ENCODE assay signal across 12 cellular contexts in the genomic region with DNA sequence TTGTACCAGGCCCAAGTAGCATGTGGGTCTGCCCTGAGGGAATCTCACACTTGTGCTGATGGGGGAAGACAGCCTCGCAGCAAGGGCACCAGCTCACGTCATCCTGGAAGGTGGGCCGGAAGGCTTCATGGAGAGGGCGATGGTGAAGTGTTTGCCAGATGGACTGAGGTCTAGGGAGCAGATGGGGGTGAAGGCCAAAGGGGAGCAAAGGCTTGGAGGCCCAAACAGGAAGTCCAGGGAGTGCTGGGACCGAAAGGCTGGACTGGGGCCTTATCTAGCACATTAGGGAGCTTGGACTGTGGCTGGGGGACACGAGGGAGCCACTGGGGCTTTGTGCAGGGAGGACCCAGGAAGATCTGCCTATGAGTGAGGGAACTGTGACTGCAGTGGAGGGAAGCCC. TPM values are rescaled to one million over a fixed set of nuclear protein-coding genes. Genes with fewer than 3 reads are reported as not detected.
A peak's percentile ranks its signal among the peaks of the same experiment; 100 is the strongest.
DNase-seq lines count a peak whose midpoint lies in the region; ATAC-seq and TF ChIP-seq lines count a peak whose summit lies in the region.
"Had no signal": no experiment of that assay in that cellular context is flagged by ENCODE, and none has a peak within 500 bp of the region (broad histone marks: within the 10 kb centered on the region; RNA-seq: fewer than 3 reads in every experiment).

No MANE protein-coding gene starts in this region.

- no peaks in the 10 kb centered on the region for H3K27me3 ChIP-seq in Karpas-422 (ENCODE audit: low read length)
- H3K27me3 ChIP-seq in MG63, result no peaks in the 10 kb centered on the region

- DNase-seq in Calu3, result no peak
- DNase-seq in Karpas-422, result peak; percentile 70
- DNase-seq in mesothelial cell of epicardium (ENCODE audit: low spot score in 2 of 2, unreplicated experiment in 2 of 2), result no peak
- no peak for DNase-seq in MG63
- DNase-seq: activated naive CD4-positive, alpha-beta T cell; central memory CD4-positive, alpha-beta T cell; NCI-H2081 treated with DMSO at 0.1 percent for 48 hours; NK-92 treated with Interleukin-12 subunit alpha and Interleukin-12 subunit beta, amount 100 ng/mL, for 24 hours; transverse colon had no signal

- H3K9ac ChIP-seq in Karpas-422 (ENCODE audit: low read length), result peak overlapping the region; percentile 99

- H3K4me3 Mint-ChIP-seq in Calu3 (ENCODE audit: low read depth, unreplicated experiment), result no peak overlapping the region
- peak overlapping the region; percentile 47 for H3K4me3 Mint-ChIP-seq in mesothelial cell of epicardium

- peak overlapping the region; percentile 34 for H3K27ac Mint-ChIP-seq in Calu3 (ENCODE audit: unreplicated experiment)
- no peak overlapping the region for H3K27ac Mint-ChIP-seq in mesothelial cell of epicardium

- no TSS peak for BruUV-seq in Calu3 (replicated peaks; lab: Mats Ljungman, UMichigan)

- H4K20me1 ChIP-seq in Karpas-422 (ENCODE audit: insufficient read depth, low read depth, low read length), result peaks cover 5% of the 10 kb centered on the region; the same call in 1 of the 2 replicates

- CTCF ChIA-PET in Calu3 (lab: Charles Lee), result no interaction called here

- peaks cover 91% of the 10 kb centered on the region for H3K4me1 ChIP-seq in Karpas-422 (ENCODE audit: low read length)

- peak overlapping the region; percentile 43 for H3K4me2 ChIP-seq in Karpas-422 (ENCODE audit: low read depth, low read length, poor library complexity, severe bottlenecking)

- H3K4me3 ChIP-seq in Karpas-422 (ENCODE audit: low read length) (no peak overlapping the region), MG63 (no peak overlapping the region)
- H3K4me3 ChIP-seq: SK-N-MC, transverse colon had no signal

- intact Hi-C loops in Calu3 (cut with micrococcal nuclease; ENCODE audit: unreplicated experiment), result no loop called here

- H3K36me3 ChIP-seq in Karpas-422 (ENCODE audit: insufficient read depth, low read length) (peaks cover 16% of the 10 kb centered on the region; the same call in 1 of the 2 replicates), MG63 (no peaks in the 10 kb centered on the region)
- H3K36me3 ChIP-seq: transverse colon had no signal

- TF ChIP-seq CTCF in Calu3 (IDR thresholded peaks at IDR 0.05; ENCODE audit: unreplicated experiment) (no peak), mesothelial cell of epicardium (IDR thresholded peaks at IDR 0.05; ENCODE audit: unreplicated experiment) (no peak)

- H3K27me3 Mint-ChIP-seq in Calu3 (ENCODE audit: unreplicated experiment) (peaks cover 50% of the 10 kb centered on the region), mesothelial cell of epicardium (ENCODE audit: low read depth) (peaks cover 42% of the 10 kb centered on the region)

- peaks cover 16% of the 10 kb centered on the region for H3K79me2 ChIP-seq in Karpas-422 (ENCODE audit: low read length)

- peak overlapping the region; percentile 100 for H3K27ac ChIP-seq in Karpas-422 (ENCODE audit: low read length)
- H3K27ac ChIP-seq: SK-N-MC, transverse colon had no signal

- no peaks in the 10 kb centered on the region for H3K9me3 Mint-ChIP-seq in Calu3 (ENCODE audit: low read depth, unreplicated experiment)
- H3K9me3 Mint-ChIP-seq in mesothelial cell of epicardium, result no peaks in the 10 kb centered on the region

- H3K9me3 ChIP-seq in Karpas-422 (ENCODE audit: low read length), result no peaks in the 10 kb centered on the region
- H3K9me3 ChIP-seq in MG63, result no peaks in the 10 kb centered on the region
- H3K9me3 ChIP-seq: transverse colon had no signal

- no peaks in the 10 kb centered on the region for H3K9me2 ChIP-seq in Karpas-422 (replicated peaks; ENCODE audit: insufficient read depth, low read length)

- ATAC-seq in esophagus mucosa, result no peak

- H2AFZ ChIP-seq in Karpas-422 (ENCODE audit: low read length), result no peak overlapping the region

- H3K36me3 Mint-ChIP-seq in Calu3 (ENCODE audit: insufficient read depth, unreplicated experiment) (peaks cover 40% of the 10 kb centered on the region), mesothelial cell of epicardium (no peaks in the 10 kb centered on the region)

- H3K4me1 Mint-ChIP-seq in Calu3 (ENCODE audit: low read depth, unreplicated experiment) (peaks cover 7% of the 10 kb centered on the region), mesothelial cell of epicardium (peaks cover 10% of the 10 kb centered on the region)

RNA-seq across cellular contexts. Expression of a gene that starts 1.2 kb away (rescaled TPM):
- total RNA-seq in Calu3 (2022) (1.4 and 1.5 TPM in 2 replicates), mesothelial cell of epicardium (3.1 to 3.5 TPM (median 3.3 TPM) in 3 replicates), esophagus mucosa (1.00 TPM)
- total RNA-seq in Karpas-422 (2014; rRNA removed; shearing (Covaris generic); ENCODE audit: low replicate concordance), result 130 and 141 TPM in 2 replicates
- total RNA-seq in MG63 (2014; rRNA removed; shearing (Covaris generic); ENCODE audit: low replicate concordance), result not detected in 2 replicates

RNA-seq across cellular contexts. Expression of a gene that starts 12.9 kb away (rescaled TPM):
- total RNA-seq in Calu3 (2022), result not detected in 2 replicates
- total RNA-seq in Karpas-422 (2014; rRNA removed; shearing (Covaris generic); ENCODE audit: low replicate concordance), result 3.2 and 6.5 TPM in 2 replicates
- total RNA-seq in mesothelial cell of epicardium, result not detected in 3 replicates
- not detected in 2 replicates for total RNA-seq in MG63 (2014; rRNA removed; shearing (Covaris generic); ENCODE audit: low replicate concordance)
- total RNA-seq in esophagus mucosa, result 0.16 TPM
- total RNA-seq: epithelial cell of proximal tubule had no signal

RNA-seq across cellular contexts. Expression of a gene that starts 19.1 kb away (rescaled TPM):
- 46.7 and 69.3 TPM in 2 replicates for total RNA-seq in Calu3 (2022)
- 83.8 and 108 TPM in 2 replicates for total RNA-seq in Karpas-422 (2014; rRNA removed; shearing (Covaris generic); ENCODE audit: low replicate concordance)
- total RNA-seq in mesothelial cell of epicardium, result 12.5 to 14.9 TPM (median 13.3 TPM) in 3 replicates
- total RNA-seq in MG63 (2014; rRNA removed; shearing (Covaris generic); ENCODE audit: low replicate concordance), result 23.6 and 60.6 TPM in 2 replicates
- 10.6 TPM for total RNA-seq in esophagus mucosa

RNA-seq across cellular contexts. Expression of a gene that starts 41.4 kb away (rescaled TPM):
- 3.2 and 3.4 TPM in 2 replicates for total RNA-seq in Calu3 (2022)
- not detected in 2 replicates for total RNA-seq in Karpas-422 (2014; rRNA removed; shearing (Covaris generic); ENCODE audit: low replicate concordance)
- 8.8 to 9.0 TPM (median 9.0 TPM) in 3 replicates for total RNA-seq in mesothelial cell of epicardium
- total RNA-seq in MG63 (2014; rRNA removed; shearing (Covaris generic); ENCODE audit: low replicate concordance), result 0.43 and 3.5 TPM in 2 replicates
- total RNA-seq in esophagus mucosa, result 0.24 TPM

Comparison
In these comparisons a context has a peak if more than half of its experiments do, and no peak if none do; other contexts are left out.
1. RNA of a gene that starts 1.2 kb away (total RNA-seq): 130 to 141 TPM in Karpas-422; 3.1 to 3.5 TPM in mesothelial cell of epicardium, 1.4 to 1.5 TPM in Calu3, 1.00 TPM in esophagus mucosa (single experiment) and not detected in MG63; every median in the first group is over 10 times any median in the second.